Comparison of ENCODE assay signal across 17 cellular contexts in the genomic region with DNA sequence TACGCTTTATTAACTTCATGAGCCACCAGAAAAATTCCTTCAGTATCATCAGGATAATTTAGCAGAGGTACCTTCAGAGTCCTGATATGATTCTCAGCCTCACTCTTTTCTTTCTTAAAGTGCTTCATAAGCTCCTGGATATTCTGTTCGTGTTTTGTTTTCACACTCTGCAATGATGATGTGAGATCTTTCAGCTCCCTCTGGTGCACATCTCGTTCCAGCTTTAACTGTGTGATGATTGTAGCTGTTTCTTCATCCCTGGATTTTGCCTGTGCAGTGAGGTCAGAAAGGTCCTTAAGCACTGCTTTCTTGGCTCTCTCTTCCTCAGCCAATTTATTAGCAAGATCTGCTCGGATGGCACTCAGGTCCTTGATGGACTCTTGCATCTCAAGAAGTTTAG.
DNase-seq lines count a peak whose midpoint lies in the region; ATAC-seq and TF ChIP-seq lines count a peak whose summit lies in the region.
"Had no signal": no experiment of that assay in that cellular context is flagged by ENCODE, and none has a peak within 500 bp of the region (broad histone marks: within the 10 kb centered on the region; RNA-seq: fewer than 3 reads in every experiment).

No MANE protein-coding gene starts in this region.

- H3K36me3 ChIP-seq in SJCRH30, result peaks cover 9% of the 10 kb centered on the region; the same call in 1 of the 2 replicates
- H3K36me3 ChIP-seq: colonic mucosa had no signal

- TF ChIP-seq CTCF in AG04450 (IDR thresholded peaks at IDR 0.05; ENCODE audit: low read depth, low read length) (peak; percentile 34), HFF-Myc (IDR thresholded peaks at IDR 0.05; ENCODE audit: low read depth, low read length, missing control alignments) (no peak), choroid plexus epithelial cell (conservative IDR thresholded peaks at IDR 0.05; ENCODE audit: low read depth, low read length) (peak; percentile 52)

- CTCF ChIA-PET in AG04450 (lab: Charles Lee), result interaction anchor here (1.0 to 1.4 kb wide), 2 partner anchors 727 to 729 kb away, joined by 3 to 8 read pairs; no protein-coding TSS in a partner anchor

- ATAC-seq in GM18517 (IDR thresholded peaks at IDR 0.05; ENCODE audit: unreplicated experiment) (no peak), GM18909 (IDR thresholded peaks at IDR 0.05; ENCODE audit: poor library complexity, unreplicated experiment) (no peak)
- ATAC-seq: foreskin keratinocyte had no signal

- DNase-seq in AG04450 (ENCODE audit: low read depth, low spot score) (no peak), HFF-Myc (ENCODE audit: extremely low read depth, low read depth) (peak; percentile 10), choroid plexus epithelial cell (ENCODE audit: low read depth) (peak; percentile 68), left kidney (ENCODE audit: low read depth, low spot score) (peak; percentile 5), T-helper 2 cell (no peak), SJCRH30 (no peak)
- DNase-seq: activated CD4-positive, alpha-beta T cell treated with anti-CD3 and anti-CD28 coated beads, Interleukin-2, amount 10 ng/mL, durations not matched to agents 7 days and 5 days; activated naive CD8-positive, alpha-beta T cell treated with anti-CD3 and anti-CD28 coated beads for 36 hours; activated T-cell treated with anti-CD3 and anti-CD28 coated beads, Interleukin-2, amount 50 U/mL, for 24 hours; colonic mucosa; foreskin keratinocyte; occipital lobe; stimulated activated CD4-positive, alpha-beta T cell treated with anti-CD3 and anti-CD28 coated beads, Interleukin-12 subunit alpha, Interleukin-12 subunit beta, amount 100 ng/mL, for 4 hours; T1000 had no signal

- POLR2A ChIA-PET in AG04450 (lab: Yijun Ruan, JAX), result no interaction called here

- H3K27ac ChIP-seq in AG04450 (ENCODE audit: low read depth, low read length) (no peak overlapping the region), SJCRH30 (no peak overlapping the region)
- H3K27ac ChIP-seq: BLaER1, colonic mucosa, foreskin keratinocyte had no signal

- no peak overlapping the region for H3K4me3 ChIP-seq in AG04450 (ENCODE audit: low read depth, low read length)
- no peak overlapping the region for H3K4me3 ChIP-seq in HFF-Myc (replicated peaks; ENCODE audit: low read depth, low read length)
- no peak overlapping the region for H3K4me3 ChIP-seq in choroid plexus epithelial cell (ENCODE audit: low read depth, low read length)
- H3K4me3 ChIP-seq in SJCRH30, result no peak overlapping the region
- H3K4me3 ChIP-seq: BLaER1, colonic mucosa had no signal

- H3K27me3 ChIP-seq in AG04450 (ENCODE audit: control insufficient read depth, insufficient read depth, low read length) (no peaks in the 10 kb centered on the region), SJCRH30 (no peaks in the 10 kb centered on the region)
- H3K27me3 ChIP-seq: BLaER1, colonic mucosa, foreskin keratinocyte had no signal

- no peaks in the 10 kb centered on the region for H3K4me1 ChIP-seq in SJCRH30
- H3K4me1 ChIP-seq: BLaER1, colonic mucosa, foreskin keratinocyte had no signal

- H3K9me3 ChIP-seq in AG04450 (ENCODE audit: control insufficient read depth, insufficient read depth, low read length), result no peaks in the 10 kb centered on the region
- H3K9me3 ChIP-seq in SJCRH30 (replicated peaks), result no peaks in the 10 kb centered on the region
- H3K9me3 ChIP-seq: BLaER1, colonic mucosa had no signal

Comparison
In these comparisons a context has a peak if more than half of its experiments do, and no peak if none do; other contexts are left out.
1. DNase-seq: peak in HFF-Myc (single experiment), choroid plexus epithelial cell (single experiment) and left kidney (single experiment); none in AG04450 (single experiment), T-helper 2 cell (0 of 5) and SJCRH30 (0 of 2).